8 cellular contexts compared by ENCODE assay signal in the genomic region with DNA sequence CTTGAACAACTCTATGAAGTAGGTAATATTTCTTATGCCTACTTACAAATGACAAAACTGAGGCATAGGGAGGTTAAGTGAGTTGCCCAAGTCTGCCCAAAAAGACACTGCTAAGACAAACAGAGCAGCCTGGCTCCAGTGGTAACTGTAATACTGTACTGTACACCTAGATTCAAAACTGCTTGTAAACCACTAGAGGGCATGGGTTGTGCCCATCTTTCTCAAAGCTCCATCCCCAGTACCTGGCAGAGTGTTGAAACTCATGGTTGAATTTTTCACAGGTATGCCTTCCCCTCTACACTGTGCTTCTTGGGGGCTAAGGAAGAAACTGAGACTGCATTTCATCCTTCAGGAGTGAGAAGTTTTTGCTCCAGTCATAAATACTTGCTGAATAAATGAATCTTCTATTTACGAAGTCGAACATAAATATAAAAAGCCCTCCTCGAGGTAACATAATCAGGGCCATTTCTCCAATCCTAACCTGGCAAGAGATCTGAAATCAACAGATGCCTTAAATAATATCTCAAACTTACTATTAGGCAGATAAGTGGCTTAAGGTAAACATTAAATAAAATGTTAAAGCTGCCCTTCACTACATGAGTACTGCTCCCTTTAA. TPM values are rescaled to one million over a fixed set of nuclear protein-coding genes. Genes with fewer than 3 reads are reported as not detected.
DNase-seq lines count a peak whose midpoint lies in the region; ATAC-seq and TF ChIP-seq lines count a peak whose summit lies in the region.

No MANE protein-coding gene starts in this region.

- ATAC-seq in GM19025 (IDR thresholded peaks at IDR 0.05; ENCODE audit: low read depth, unreplicated experiment) (peak; percentile 26), sciatic nerve (peak; percentile 44)

- intact Hi-C loops in sciatic nerve (cut with DNase I), result no loop called here

- peak overlapping the region; percentile 96 for H3K4me3 ChIP-seq in adipocyte (ENCODE audit: low read length)
- H3K4me3 ChIP-seq in right atrium auricular region, result no peak overlapping the region

- H3K27me3 ChIP-seq in adipocyte (replicated peaks; ENCODE audit: control insufficient read depth, insufficient read depth, low read length) (no peaks in the 10 kb centered on the region), right atrium auricular region (no peaks in the 10 kb centered on the region)

- H3K4me1 ChIP-seq in adipocyte (ENCODE audit: control insufficient read depth, insufficient read depth, low read length) (peaks cover 33% of the 10 kb centered on the region), right atrium auricular region (peaks cover 0 to 38% of the 10 kb centered on the region in 2 donors)

- peak overlapping the region; percentile 94 for H3K9ac ChIP-seq in adipocyte (ENCODE audit: low read length)

- DNase-seq in Kasumi-1 (lab: John Stamatoyannopoulos, UW) (peak; percentile 78 to 88), RKO (ENCODE audit: low spot score) (peak; percentile 79), adipocyte (ENCODE audit: low read depth) (peak; percentile 77), right atrium auricular region (ENCODE audit: low spot score) (no peak), sciatic nerve (ENCODE audit: low spot score) (no peak), ureter (ENCODE audit: low spot score) (no peak)

- H3K27ac ChIP-seq in C4-2B (no peak overlapping the region), right atrium auricular region (peak overlapping the region in 1 of 2 donors; percentile 95)

- peaks cover 11% of the 10 kb centered on the region for H3K36me3 ChIP-seq in adipocyte (ENCODE audit: control insufficient read depth, insufficient read depth, low read length, severe bottlenecking)
- H3K36me3 ChIP-seq in right atrium auricular region, result peaks cover 6% of the 10 kb centered on the region

- H3K9me3 ChIP-seq in adipocyte (ENCODE audit: control insufficient read depth, low read length) (no peaks in the 10 kb centered on the region), right atrium auricular region (no peaks in the 10 kb centered on the region)

- TF ChIP-seq CTCF in C4-2B (conservative IDR thresholded peaks at IDR 0.05) (peak; percentile 83), right atrium auricular region (IDR thresholded peaks at IDR 0.05) (peak; percentile 19 to 68)

RNA-seq across cellular contexts. Expression of a gene that starts 2.0 kb away (rescaled TPM):
- total RNA-seq in right atrium auricular region (10 to 100 TPM; 38.9 to 51.4 TPM), sciatic nerve (145 TPM), ureter (156 TPM)

Comparison
In these comparisons a context has a peak if more than half of its experiments do, and no peak if none do; other contexts are left out.
1. DNase-seq: peak in Kasumi-1 (2 of 2), RKO (single experiment) and adipocyte (single experiment); none in right atrium auricular region (single experiment), sciatic nerve (single experiment) and ureter (single experiment).